In genomic region chr15:52085289-52085688, GRCh38 we compare ENCODE assay signal across 16 cellular contexts. TPM values are rescaled to one million over a fixed set of nuclear protein-coding genes. Genes with fewer than 3 reads are reported as not detected.
"Had no signal": no experiment of that assay in that cellular context is flagged by ENCODE, and none has a peak within 500 bp of the region (broad histone marks: within the 10 kb centered on the region; RNA-seq: fewer than 3 reads in every experiment).

No MANE protein-coding gene starts in this region.

- H3K4me1 ChIP-seq: colonic mucosa had no signal

- H3K27ac ChIP-seq: colonic mucosa, skin epidermis, thyroid gland had no signal

- H3K27me3 ChIP-seq: colonic mucosa, thyroid gland had no signal

- H3K36me3 ChIP-seq: colonic mucosa, thyroid gland had no signal

- H3K4me3 ChIP-seq: colonic mucosa, skin epidermis, thyroid gland had no signal

- FAIRE-seq: urothelium cell line had no signal

- DNase-seq: activated B cell treated with CpG ODN at 0.5 μM for 24 hours; activated CD4-positive, alpha-beta T cell treated with anti-CD3 and anti-CD28 coated beads, Interleukin-2, amount 10 ng/mL, durations not matched to agents 7 days and 5 days; activated CD8-positive, alpha-beta memory T cell treated with anti-CD3 and anti-CD28 coated beads for 24 hours; activated naive CD4-positive, alpha-beta T cell treated with anti-CD3 and anti-CD28 coated beads, Interleukin-2, amount 10 ng/mL, durations not matched to agents 7 days and 5 days; caudate nucleus; colonic mucosa; effector CD8-positive, alpha-beta T cell; hypothalamus; left colon; naive thymus-derived CD4-positive, alpha-beta T cell; thyroid gland had no signal

- H3K9me3 ChIP-seq: colonic mucosa, thyroid gland had no signal

- ATAC-seq: activated T-helper 17 cell treated with anti-CD3 and anti-CD28 coated beads, Interleukin-2, amount 50 U/mL, for 72 hours; left colon had no signal

RNA-seq across cellular contexts. Expression of gene BCL2L10, which starts 27.3 kb away (rescaled TPM):
- total RNA-seq: activated T-helper 17 cell treated with anti-CD3 and anti-CD28 coated beads, Interleukin-2, amount 50 U/mL, for 72 hours; glomerular endothelial cell; mononuclear cell had no signal
- polyA plus RNA-seq: naive thymus-derived CD4-positive, alpha-beta T cell had no signal
